Comparison of ENCODE assay signal across 33 cellular contexts in genomic region chr4:10315638-10316037, GRCh38.
"Had no signal": no experiment of that assay in that cellular context is flagged by ENCODE, and none has a peak within 500 bp of the region (broad histone marks: within the 10 kb centered on the region; RNA-seq: fewer than 3 reads in every experiment).

No MANE protein-coding gene starts in this region.

- H3K4me3 ChIP-seq: MG63 had no signal

- H3K9me3 ChIP-seq: MG63 had no signal

- H3K27me3 ChIP-seq: MG63 had no signal

- H3K36me3 ChIP-seq: MG63 had no signal

- DNase-seq: Karpas-422, Kasumi-1, MG63, MM.1S, MV-4-11, NCI-H1048, NCI-H1092, NCI-H1092 treated with DMSO at 0.1 percent for 48 hours, NCI-H1105, NCI-H1105 treated with DMSO at 0.1 percent for 48 hours, NCI-H1417 treated with DMSO at 0.1 percent for 48 hours, NCI-H1436, NCI-H1436 treated with DMSO at 0.1 percent for 48 hours, NCI-H1694, NCI-H1694 treated with DMSO at 0.1 percent for 48 hours, NCI-H187, NCI-H187 treated with DMSO at 0.1 percent for 48 hours, NCI-H1930, NCI-H2029, NCI-H2029 treated with DMSO at 0.1 percent for 48 hours, NCI-H2081, NCI-H2081 treated with DMSO at 0.1 percent for 48 hours, NCI-H2107, NCI-H2171, NCI-H2171 treated with DMSO at 0.1 percent for 48 hours, NCI-H2227 treated with DMSO at 0.1 percent for 48 hours, NCI-H226, NCI-H345, NCI-H446, NCI-H446 treated with DMSO at 0.1 percent for 48 hours, NCI-H510A, NCI-H510A treated with DMSO at 0.1 percent for 48 hours, NCI-H524 had no signal
